Comparison of ENCODE assay signal across 9 cellular contexts in genomic region chr1:211606914-211607751, GRCh38. TPM values are rescaled to one million over a fixed set of nuclear protein-coding genes. Genes with fewer than 3 reads are reported as not detected.
DNase-seq lines count a peak whose midpoint lies in the region; ATAC-seq and TF ChIP-seq lines count a peak whose summit lies in the region.
"Had no signal": no experiment of that assay in that cellular context is flagged by ENCODE, and none has a peak within 500 bp of the region (broad histone marks: within the 10 kb centered on the region; RNA-seq: fewer than 3 reads in every experiment).

No MANE protein-coding gene starts in this region.

- H3K27ac Mint-ChIP-seq in Caco-2 (ENCODE audit: unreplicated experiment), result peak overlapping the region; percentile 71
- H3K27ac Mint-ChIP-seq in activated CD4-positive, alpha-beta T cell treated with anti-CD3 and anti-CD28 coated beads, Interleukin-2, amount 10 ng/mL, durations not matched to agents 7 days and 5 days, result peak overlapping the region; percentile 91

- no peaks in the 10 kb centered on the region for H3K9me3 Mint-ChIP-seq in Caco-2 (ENCODE audit: unreplicated experiment)
- no peaks in the 10 kb centered on the region for H3K9me3 Mint-ChIP-seq in activated CD4-positive, alpha-beta T cell treated with anti-CD3 and anti-CD28 coated beads, Interleukin-2, amount 10 ng/mL, durations not matched to agents 7 days and 5 days

- H3K9me3 ChIP-seq in Caco-2 (no peaks in the 10 kb centered on the region), mucosa of descending colon (no peaks in the 10 kb centered on the region), tibial artery (no peaks in the 10 kb centered on the region)
- H3K9me3 ChIP-seq: body of pancreas had no signal

- ATAC-seq in GM19397 (IDR thresholded peaks at IDR 0.05; ENCODE audit: unreplicated experiment) (peak; percentile 81), HG03342 (IDR thresholded peaks at IDR 0.05; ENCODE audit: unreplicated experiment) (peak; percentile 98), mucosa of descending colon (peak; percentile 55), left lobe of liver (no peak)
- ATAC-seq: body of pancreas had no signal

- H3K4me1 Mint-ChIP-seq in Caco-2 (ENCODE audit: low read depth, unreplicated experiment), result peaks cover 82% of the 10 kb centered on the region
- H3K4me1 Mint-ChIP-seq in activated CD4-positive, alpha-beta T cell treated with anti-CD3 and anti-CD28 coated beads, Interleukin-2, amount 10 ng/mL, durations not matched to agents 7 days and 5 days, result peaks cover 24% of the 10 kb centered on the region

- TF ChIP-seq CTCF in Caco-2 (IDR thresholded peaks at IDR 0.05; ENCODE audit: insufficient read depth in 1 of 2, low read depth in 1 of 2, low read length in 1 of 2, severe bottlenecking in 1 of 2, unreplicated experiment in 1 of 2), result no peak
- no peak for TF ChIP-seq CTCF in mucosa of descending colon (IDR thresholded peaks at IDR 0.05)
- no peak for TF ChIP-seq CTCF in tibial artery (IDR thresholded peaks at IDR 0.05)

- H3K27me3 Mint-ChIP-seq in Caco-2 (ENCODE audit: insufficient read depth, unreplicated experiment), result no peaks in the 10 kb centered on the region
- H3K27me3 Mint-ChIP-seq in activated CD4-positive, alpha-beta T cell treated with anti-CD3 and anti-CD28 coated beads, Interleukin-2, amount 10 ng/mL, durations not matched to agents 7 days and 5 days, result no peaks in the 10 kb centered on the region

- no peaks in the 10 kb centered on the region for H3K27me3 ChIP-seq in Caco-2 (replicated peaks; ENCODE audit: control insufficient read depth, insufficient read depth, low read length)
- no peaks in the 10 kb centered on the region for H3K27me3 ChIP-seq in tibial artery
- H3K27me3 ChIP-seq: body of pancreas had no signal

- H3K4me3 ChIP-seq in Caco-2 (ENCODE audit: low read depth, low read length) (no peak overlapping the region), mucosa of descending colon (no peak overlapping the region), tibial artery (peak overlapping the region in 1 of 2 donors; percentile 10)
- H3K4me3 ChIP-seq: body of pancreas had no signal

- CTCF ChIA-PET in Caco-2 (lab: Charles Lee), result interaction anchor here (1.3 kb wide), 1 partner anchor 37 kb away, joined by 3 read pairs; no protein-coding TSS in a partner anchor
- CTCF ChIA-PET in activated CD4-positive, alpha-beta T cell treated with anti-CD3 and anti-CD28 coated beads, Interleukin-2, amount 10 ng/mL, durations not matched to agents 7 days and 5 days (lab: Charles Lee), result interaction anchor here (0.8 to 2.4 kb wide), 6 partner anchors 8 to 28 kb away, joined by 3 to 11 read pairs (median 6); partner anchors contain the start of gene SLC30A1

- no peaks in the 10 kb centered on the region for H3K36me3 ChIP-seq in Caco-2 (ENCODE audit: control insufficient read depth, insufficient read depth, low read length)
- H3K36me3 ChIP-seq in mucosa of descending colon (ENCODE audit: low read depth), result no peaks in the 10 kb centered on the region
- H3K36me3 ChIP-seq in tibial artery, result no peaks in the 10 kb centered on the region

- no peaks in the 10 kb centered on the region for H3K36me3 Mint-ChIP-seq in Caco-2 (ENCODE audit: insufficient read depth, unreplicated experiment)
- H3K36me3 Mint-ChIP-seq in activated CD4-positive, alpha-beta T cell treated with anti-CD3 and anti-CD28 coated beads, Interleukin-2, amount 10 ng/mL, durations not matched to agents 7 days and 5 days (ENCODE audit: low read depth), result peaks cover 2% of the 10 kb centered on the region

- no peak overlapping the region for H3K4me3 Mint-ChIP-seq in Caco-2 (ENCODE audit: unreplicated experiment)
- H3K4me3 Mint-ChIP-seq in activated CD4-positive, alpha-beta T cell treated with anti-CD3 and anti-CD28 coated beads, Interleukin-2, amount 10 ng/mL, durations not matched to agents 7 days and 5 days, result peak overlapping the region; percentile 62

- H3K4me1 ChIP-seq in Caco-2 (peaks cover 75% of the 10 kb centered on the region), mucosa of descending colon (ENCODE audit: low read depth) (peaks cover 8% of the 10 kb centered on the region), tibial artery (peaks cover 0 to 21% (median 10%) of the 10 kb centered on the region in 4 donors)

- POLR2A ChIA-PET in Caco-2 (lab: Charles Lee), result interaction anchor here (1.0 kb wide), 1 partner anchor 41 kb away, joined by 3 read pairs; no protein-coding TSS in a partner anchor
- POLR2A ChIA-PET in activated CD4-positive, alpha-beta T cell treated with anti-CD3 and anti-CD28 coated beads, Interleukin-2, amount 10 ng/mL, durations not matched to agents 7 days and 5 days (lab: Charles Lee), result no interaction called here

- intact Hi-C loops in Caco-2 (cut with micrococcal nuclease; ENCODE audit: unreplicated experiment), result no loop called here
- intact Hi-C loops in mucosa of descending colon (cut with DNase I, micrococcal nuclease), result no loop called here
- intact Hi-C loops in tibial artery (cut with DNase I; ENCODE audit: low total_unique reads), result no loop called here

- no peak for DNase-seq in Caco-2
- peak; percentile 24 for DNase-seq in activated CD4-positive, alpha-beta T cell treated with anti-CD3 and anti-CD28 coated beads, Interleukin-2, amount 10 ng/mL, durations not matched to agents 7 days and 5 days
- DNase-seq in mucosa of descending colon, result no peak
- no peak for DNase-seq in tibial artery
- DNase-seq in iPS-NIHi11 (ENCODE audit: low spot score), result no peak
- DNase-seq in left lobe of liver (ENCODE audit: low spot score), result no peak

- no TSS peak for BruUV-seq in Caco-2 (replicated peaks; lab: Mats Ljungman, UMichigan)

- H3K27ac ChIP-seq in tibial artery, result no peak overlapping the region

RNA-seq across cellular contexts. Expression of gene SLC30A1, which starts 28.2 kb away (rescaled TPM):
- total RNA-seq in Caco-2 (2022) (21.6 and 26.6 TPM in 2 replicates), mucosa of descending colon (10 to 100 TPM; 20.8 to 43.5 (median 29.2) TPM), left lobe of liver (48.6 TPM)
- total RNA-seq in activated CD4-positive, alpha-beta T cell treated with anti-CD3 and anti-CD28 coated beads, Interleukin-2, amount 10 ng/mL, durations not matched to agents 7 days and 5 days, result 1 to 10 TPM; 9.3 to 9.6 TPM
